22 cellular contexts compared by ENCODE assay signal in the genomic region with DNA sequence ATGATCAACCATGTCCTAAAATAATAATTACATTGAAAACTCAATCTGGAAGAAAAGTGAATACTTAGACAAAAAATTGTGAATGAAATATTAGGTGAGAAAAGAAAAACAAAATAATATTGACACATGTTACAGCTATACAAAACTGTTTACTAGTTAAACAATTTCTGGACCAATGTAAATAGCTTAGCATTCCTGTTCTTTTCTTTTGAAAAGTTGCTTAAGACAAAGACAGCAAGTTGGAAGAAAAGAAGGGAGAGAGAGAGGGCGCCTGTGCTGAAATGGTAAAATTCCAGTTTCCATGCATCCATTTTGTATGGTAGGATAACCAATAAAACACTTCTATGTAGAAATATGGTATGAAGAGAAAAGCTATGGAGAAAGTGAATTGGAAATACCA.
"Had no signal": no experiment of that assay in that cellular context is flagged by ENCODE, and none has a peak within 500 bp of the region (broad histone marks: within the 10 kb centered on the region; RNA-seq: fewer than 3 reads in every experiment).

No MANE protein-coding gene starts in this region.

- H3K27ac ChIP-seq: KMS-11, SJSA1, SK-N-MC had no signal

- H3K9me3 ChIP-seq: SJSA1 had no signal

- H3K4me1 ChIP-seq: SJSA1 had no signal

- ATAC-seq: K562 had no signal

- H3K4me3 ChIP-seq: K562, SJSA1, SK-N-MC had no signal

- H3K4me3 Mint-ChIP-seq: IgD-negative memory B cell had no signal

- H3K36me3 Mint-ChIP-seq: IgD-negative memory B cell had no signal

- H3K9ac ChIP-seq: KMS-11 had no signal

- DNase-seq: Kasumi-1, MM.1S, NCI-H1092 treated with DMSO at 0.1 percent for 48 hours, NCI-H1436, NCI-H187, NCI-H2029, NCI-H2081 treated with DMSO at 0.1 percent for 48 hours, NCI-H2171, NCI-H226, NCI-H446, NCI-H510A, NCI-H524 treated with DMSO at 0.1 percent for 48 hours, NCI-H69, NCI-H774, Right ventricle myocardium superior, RPMI8226, SIG-M5 had no signal

- H3K4me2 ChIP-seq: KMS-11 had no signal

- H3K27ac Mint-ChIP-seq: IgD-negative memory B cell had no signal

- H3K36me3 ChIP-seq: SJSA1 had no signal
